In genomic region chr17:50478391-50479361, GRCh38 we compare ENCODE assay signal across 1 cellular context.
TF ChIP-seq lines count a peak whose summit lies in the region.

RSAD1 (plus strand) TSS chr17:50478860; CDS start chr17:50478885, 25 bp downstream.

TF ChIP-seq in GM12878, 131 proteins besides CTCF, POLR2A, EP300 and RAD21 (continued from another document):
- TF ChIP-seq E4F1 (IDR thresholded peaks at IDR 0.05; ENCODE audit: borderline replicate concordance, partially characterized antibody), result no peak
